In genomic region chr16:20971420-20971819, GRCh38 we compare ENCODE assay signal across 16 cellular contexts.
"Had no signal": no experiment of that assay in that cellular context is flagged by ENCODE, and none has a peak within 500 bp of the region (broad histone marks: within the 10 kb centered on the region; RNA-seq: fewer than 3 reads in every experiment).

No MANE protein-coding gene starts in this region.

- H3K27ac ChIP-seq: body of pancreas, coronary artery had no signal

- H3K4me3 ChIP-seq: body of pancreas, coronary artery had no signal

- H3K27me3 ChIP-seq: body of pancreas had no signal

- H3K4me1 ChIP-seq: body of pancreas had no signal

- ATAC-seq: activated T-cell treated with anti-CD3 and anti-CD28 coated beads, Interleukin-2, amount 50 U/mL, for 4 hours; body of pancreas; left ventricle myocardium superior; natural killer cell; WTC11 had no signal

- H3K9me3 ChIP-seq: body of pancreas had no signal

- DNase-seq: activated CD4-positive, alpha-beta memory T cell treated with anti-CD3 and anti-CD28 coated beads, Interleukin-2, amount 10 ng/mL, durations not matched to agents 7 days and 5 days; activated CD4-positive, alpha-beta T cell treated with anti-CD3 and anti-CD28 coated beads for 4 hours; activated gamma-delta T cell; activated naive CD8-positive, alpha-beta T cell treated with anti-CD3 and anti-CD28 coated beads for 36 hours; activated T-cell treated with anti-CD3 and anti-CD28 coated beads, Interleukin-2, amount 50 U/mL, for 4 hours; amygdala; body of pancreas; effector memory CD4-positive, alpha-beta T cell; islet precursor cell; left ventricle myocardium superior; mesenchymal stem cell; natural killer cell; retina; T-helper 2 cell had no signal
